In the genomic region with DNA sequence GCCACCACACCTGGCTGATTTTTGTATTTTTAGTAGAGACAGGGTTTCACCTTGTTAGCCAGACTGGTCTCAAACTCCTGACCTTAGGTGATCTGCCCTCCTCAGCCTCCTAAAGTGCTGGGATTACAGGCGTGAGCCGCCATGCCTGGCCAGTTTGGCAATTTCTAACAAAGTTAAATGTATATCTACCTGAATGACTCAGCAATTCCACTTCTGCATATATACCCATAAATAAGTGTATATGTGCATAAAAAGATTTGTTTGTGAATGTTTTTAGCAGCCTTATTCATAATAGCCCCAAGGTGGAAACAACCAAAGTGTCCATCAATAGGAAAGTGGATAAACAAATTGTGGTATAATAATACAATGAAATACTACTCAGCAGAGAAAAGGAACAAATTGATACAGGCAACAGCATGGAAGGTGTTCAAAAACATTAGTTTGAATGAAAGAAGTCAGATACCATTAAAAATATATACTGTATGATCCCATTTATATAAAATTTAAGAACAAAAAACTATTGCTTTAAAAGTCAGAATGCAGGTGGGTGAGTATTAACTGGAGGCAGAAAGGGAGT, we compare ENCODE assay signal across 1 cellular context.
TF ChIP-seq lines count a peak whose summit lies in the region.

No MANE protein-coding gene starts in this region.

TF ChIP-seq in A549, 52 proteins besides CTCF, POLR2A, EP300 and RAD21 (continued from another document):
- TF ChIP-seq, protein P1, sequence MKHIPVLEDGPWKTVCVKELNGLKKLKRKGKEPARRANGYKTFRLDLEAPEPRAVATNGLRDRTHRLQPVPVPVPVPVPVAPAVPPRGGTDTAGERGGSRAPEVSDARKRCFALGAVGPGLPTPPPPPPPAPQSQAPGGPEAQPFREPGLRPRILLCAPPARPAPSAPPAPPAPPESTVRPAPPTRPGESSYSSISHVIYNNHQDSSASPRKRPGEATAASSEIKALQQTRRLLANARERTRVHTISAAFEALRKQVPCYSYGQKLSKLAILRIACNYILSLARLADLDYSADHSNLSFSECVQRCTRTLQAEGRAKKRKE (CRISPR knock-in tag; IDR thresholded peaks at IDR 0.05; ENCODE audit: low read depth): no peak
- TF ChIP-seq NPAS2 (CRISPR knock-in tag; IDR thresholded peaks at IDR 0.05; ENCODE audit: borderline replicate concordance) (no peak), HOXA7 (CRISPR knock-in tag; IDR thresholded peaks at IDR 0.05) (no peak), RCOR1 (IDR thresholded peaks at IDR 0.05; ENCODE audit: low read depth, low read length) (no peak), KDM5A (IDR thresholded peaks at IDR 0.05) (no peak), MAX (IDR thresholded peaks at IDR 0.05) (no peak), ZNF302 (CRISPR knock-in tag; IDR thresholded peaks at IDR 0.05) (no peak), RFX5 (IDR thresholded peaks at IDR 0.05) (no peak), CHD2 (IDR thresholded peaks at IDR 0.05; ENCODE audit: low read length, partially characterized antibody) (no peak), MAZ (IDR thresholded peaks at IDR 0.05; ENCODE audit: borderline replicate concordance, low read depth, low read length) (no peak), ELK1 (IDR thresholded peaks at IDR 0.05; ENCODE audit: low read depth, low read length) (no peak), NFE2L2 (conservative IDR thresholded peaks at IDR 0.05; ENCODE audit: low read length) (peak; percentile 55), FOSB (CRISPR knock-in tag; IDR thresholded peaks at IDR 0.05) (no peak)
- TF ChIP-seq, protein P2, sequence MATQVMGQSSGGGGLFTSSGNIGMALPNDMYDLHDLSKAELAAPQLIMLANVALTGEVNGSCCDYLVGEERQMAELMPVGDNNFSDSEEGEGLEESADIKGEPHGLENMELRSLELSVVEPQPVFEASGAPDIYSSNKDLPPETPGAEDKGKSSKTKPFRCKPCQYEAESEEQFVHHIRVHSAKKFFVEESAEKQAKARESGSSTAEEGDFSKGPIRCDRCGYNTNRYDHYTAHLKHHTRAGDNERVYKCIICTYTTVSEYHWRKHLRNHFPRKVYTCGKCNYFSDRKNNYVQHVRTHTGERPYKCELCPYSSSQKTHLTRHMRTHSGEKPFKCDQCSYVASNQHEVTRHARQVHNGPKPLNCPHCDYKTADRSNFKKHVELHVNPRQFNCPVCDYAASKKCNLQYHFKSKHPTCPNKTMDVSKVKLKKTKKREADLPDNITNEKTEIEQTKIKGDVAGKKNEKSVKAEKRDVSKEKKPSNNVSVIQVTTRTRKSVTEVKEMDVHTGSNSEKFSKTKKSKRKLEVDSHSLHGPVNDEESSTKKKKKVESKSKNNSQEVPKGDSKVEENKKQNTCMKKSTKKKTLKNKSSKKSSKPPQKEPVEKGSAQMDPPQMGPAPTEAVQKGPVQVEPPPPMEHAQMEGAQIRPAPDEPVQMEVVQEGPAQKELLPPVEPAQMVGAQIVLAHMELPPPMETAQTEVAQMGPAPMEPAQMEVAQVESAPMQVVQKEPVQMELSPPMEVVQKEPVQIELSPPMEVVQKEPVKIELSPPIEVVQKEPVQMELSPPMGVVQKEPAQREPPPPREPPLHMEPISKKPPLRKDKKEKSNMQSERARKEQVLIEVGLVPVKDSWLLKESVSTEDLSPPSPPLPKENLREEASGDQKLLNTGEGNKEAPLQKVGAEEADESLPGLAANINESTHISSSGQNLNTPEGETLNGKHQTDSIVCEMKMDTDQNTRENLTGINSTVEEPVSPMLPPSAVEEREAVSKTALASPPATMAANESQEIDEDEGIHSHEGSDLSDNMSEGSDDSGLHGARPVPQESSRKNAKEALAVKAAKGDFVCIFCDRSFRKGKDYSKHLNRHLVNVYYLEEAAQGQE (IDR thresholded peaks at IDR 0.05): no peak
